Comparison of ENCODE assay signal across 15 cellular contexts in genomic region chr20:58406422-58407001, GRCh38. TPM values are rescaled to one million over a fixed set of nuclear protein-coding genes. Genes with fewer than 3 reads are reported as not detected.
DNase-seq lines count a peak whose midpoint lies in the region; ATAC-seq and TF ChIP-seq lines count a peak whose summit lies in the region.
"Had no signal": no experiment of that assay in that cellular context is flagged by ENCODE, and none has a peak within 500 bp of the region (broad histone marks: within the 10 kb centered on the region; RNA-seq: fewer than 3 reads in every experiment).

No MANE protein-coding gene starts in this region.

- H3K27ac ChIP-seq in Karpas-422 (ENCODE audit: low read length) (peak overlapping the region; percentile 65), brain microvascular endothelial cell (peak overlapping the region; percentile 30), psoas muscle (peak overlapping the region; percentile 87)
- H3K27ac ChIP-seq: prostate gland had no signal

- H3K36me3 ChIP-seq in Karpas-422 (ENCODE audit: insufficient read depth, low read length) (peaks cover 5% of the 10 kb centered on the region; the same call in 1 of the 2 replicates), brain microvascular endothelial cell (replicated peaks) (no peaks in the 10 kb centered on the region), psoas muscle (ENCODE audit: insufficient read depth in 1 of 2, low read depth in 1 of 2) (no peaks in the 10 kb centered on the region)
- H3K36me3 ChIP-seq: prostate gland had no signal

- CTCF ChIA-PET in activated CD4-positive, alpha-beta T cell treated with anti-CD3 and anti-CD28 coated beads, Interleukin-2, amount 10 ng/mL, durations not matched to agents 7 days and 5 days (lab: Charles Lee) = interaction anchor here (1.4 to 1.5 kb wide), 2 partner anchors 19 to 57 kb away, joined by 3 to 5 read pairs; no protein-coding TSS in a partner anchor

- no peaks in the 10 kb centered on the region for H3K36me3 Mint-ChIP-seq in activated T-cell treated with anti-CD3 and anti-CD28 coated beads, Interleukin-2, amount 50 U/mL, for 72 hours (ENCODE audit: insufficient read depth in 2 of 2)
- peaks cover 4% of the 10 kb centered on the region for H3K36me3 Mint-ChIP-seq in activated CD4-positive, alpha-beta T cell treated with anti-CD3 and anti-CD28 coated beads, Interleukin-2, amount 10 ng/mL, durations not matched to agents 7 days and 5 days (ENCODE audit: low read depth)

- intact Hi-C loops in psoas muscle (cut with DNase I) (no loop called here), posterior cingulate gyrus (cut with DNase I) (no loop called here)

- in situ Hi-C loops in brain microvascular endothelial cell (cut with HindIII; ENCODE audit: low pct_ligation_motif_present, low sequenced_read_pairs) = no loop called here

- H3K4me3 Mint-ChIP-seq in activated T-cell treated with anti-CD3 and anti-CD28 coated beads, Interleukin-2, amount 50 U/mL, for 72 hours = no peak overlapping the region
- no peak overlapping the region for H3K4me3 Mint-ChIP-seq in activated CD4-positive, alpha-beta T cell treated with anti-CD3 and anti-CD28 coated beads, Interleukin-2, amount 10 ng/mL, durations not matched to agents 7 days and 5 days

- peaks cover 100% of the 10 kb centered on the region for H3K79me2 ChIP-seq in Karpas-422 (ENCODE audit: low read length)

- no peaks in the 10 kb centered on the region for H3K9me3 Mint-ChIP-seq in activated T-cell treated with anti-CD3 and anti-CD28 coated beads, Interleukin-2, amount 50 U/mL, for 72 hours
- no peaks in the 10 kb centered on the region for H3K9me3 Mint-ChIP-seq in activated CD4-positive, alpha-beta T cell treated with anti-CD3 and anti-CD28 coated beads, Interleukin-2, amount 10 ng/mL, durations not matched to agents 7 days and 5 days

- peak overlapping the region; percentile 38 for H3K4me2 ChIP-seq in Karpas-422 (ENCODE audit: low read depth, low read length, poor library complexity, severe bottlenecking)

- WGBS in psoas muscle, 3 donors = 45 to 67% (median 51%) methylated on average over 4 of the region's 4 CpGs

- H3K4me3 ChIP-seq in Karpas-422 (ENCODE audit: low read length) (no peak overlapping the region), brain microvascular endothelial cell (ENCODE audit: low read depth, low read length) (no peak overlapping the region), psoas muscle (no peak overlapping the region)
- H3K4me3 ChIP-seq: prostate gland had no signal

- H3K27me3 ChIP-seq in Karpas-422 (ENCODE audit: low read length) = no peaks in the 10 kb centered on the region
- H3K27me3 ChIP-seq in brain microvascular endothelial cell (replicated peaks) = no peaks in the 10 kb centered on the region
- H3K27me3 ChIP-seq in psoas muscle (ENCODE audit: insufficient read depth in 3 of 3, low read length in 2 of 3) = no peaks in the 10 kb centered on the region

- H3K4me1 Mint-ChIP-seq in activated T-cell treated with anti-CD3 and anti-CD28 coated beads, Interleukin-2, amount 50 U/mL, for 72 hours (ENCODE audit: low read depth) = peaks cover 37% of the 10 kb centered on the region
- peaks cover 36% of the 10 kb centered on the region for H3K4me1 Mint-ChIP-seq in activated CD4-positive, alpha-beta T cell treated with anti-CD3 and anti-CD28 coated beads, Interleukin-2, amount 10 ng/mL, durations not matched to agents 7 days and 5 days

- DNase-seq in activated T-cell treated with anti-CD3 and anti-CD28 coated beads, Interleukin-2, amount 50 U/mL, for 72 hours = no peak
- DNase-seq in activated T-cell treated with anti-CD3 and anti-CD28 coated beads, Interleukin-2, amount 50 U/mL, for 48 hours = no peak
- DNase-seq in Karpas-422 (no peak), brain microvascular endothelial cell (no peak), psoas muscle (no peak), posterior cingulate gyrus (no peak)
- no peak for DNase-seq in activated CD4-positive, alpha-beta T cell treated with anti-CD3 and anti-CD28 coated beads, Interleukin-2, amount 10 ng/mL, durations not matched to agents 7 days and 5 days
- DNase-seq: activated CD4-positive, CD25-positive, alpha-beta regulatory T cell; anterior cingulate cortex; Caco-2; dermis blood vessel endothelial cell; NCI-H146; NCI-H345 had no signal

- H3K27me3 Mint-ChIP-seq in activated T-cell treated with anti-CD3 and anti-CD28 coated beads, Interleukin-2, amount 50 U/mL, for 72 hours (ENCODE audit: low read depth) = no peaks in the 10 kb centered on the region
- H3K27me3 Mint-ChIP-seq in activated CD4-positive, alpha-beta T cell treated with anti-CD3 and anti-CD28 coated beads, Interleukin-2, amount 10 ng/mL, durations not matched to agents 7 days and 5 days = no peaks in the 10 kb centered on the region

- H3K4me1 ChIP-seq in Karpas-422 (ENCODE audit: low read length) (peaks cover 78% of the 10 kb centered on the region), psoas muscle (peaks cover 65% of the 10 kb centered on the region)
- H3K4me1 ChIP-seq: prostate gland had no signal

- peaks cover 11% of the 10 kb centered on the region for H4K20me1 ChIP-seq in Karpas-422 (ENCODE audit: insufficient read depth, low read depth, low read length)

- no peaks in the 10 kb centered on the region for H3K9me2 ChIP-seq in Karpas-422 (replicated peaks; ENCODE audit: insufficient read depth, low read length)

- POLR2A ChIA-PET in activated CD4-positive, alpha-beta T cell treated with anti-CD3 and anti-CD28 coated beads, Interleukin-2, amount 10 ng/mL, durations not matched to agents 7 days and 5 days (lab: Charles Lee) = no interaction called here

- H3K27ac Mint-ChIP-seq in activated T-cell treated with anti-CD3 and anti-CD28 coated beads, Interleukin-2, amount 50 U/mL, for 72 hours = peak overlapping the region; percentile 54
- H3K27ac Mint-ChIP-seq in activated CD4-positive, alpha-beta T cell treated with anti-CD3 and anti-CD28 coated beads, Interleukin-2, amount 10 ng/mL, durations not matched to agents 7 days and 5 days = no peak overlapping the region

- ATAC-seq in activated T-cell treated with anti-CD3 and anti-CD28 coated beads, Interleukin-2, amount 50 U/mL, for 72 hours (replicated peaks in 1 of 2) = peak in 1 of 2 donors; percentile 33
- no peak for ATAC-seq in psoas muscle
- ATAC-seq in activated CD4-positive, CD25-positive, alpha-beta regulatory T cell treated with anti-CD3 and anti-CD28 coated beads, Interleukin-2, amount 50 U/mL, for 24 hours = no peak

- peak overlapping the region; percentile 19; the same call in 1 of the 2 replicates for H3K9ac ChIP-seq in Karpas-422 (ENCODE audit: low read length)

- H3K9me3 ChIP-seq in Karpas-422 (ENCODE audit: low read length) (no peaks in the 10 kb centered on the region; the same call in 1 of the 2 replicates), psoas muscle (no peaks in the 10 kb centered on the region)
- H3K9me3 ChIP-seq: Caco-2, prostate gland had no signal

- no peak overlapping the region for H2AFZ ChIP-seq in Karpas-422 (ENCODE audit: low read length)

- no peak for TF ChIP-seq CTCF in brain microvascular endothelial cell (IDR thresholded peaks at IDR 0.05; ENCODE audit: low read depth, low read length, missing control alignments)
- TF ChIP-seq CTCF in psoas muscle (IDR thresholded peaks at IDR 0.05) = no peak

RNA-seq across cellular contexts. Expression of gene VAPB, which starts 17.5 kb away (rescaled TPM):
- 10 to 100 TPM; 45.8 to 55.3 TPM for total RNA-seq in activated T-cell treated with anti-CD3 and anti-CD28 coated beads, Interleukin-2, amount 50 U/mL, for 72 hours
- 11.1 and 12.8 TPM in 2 replicates for total RNA-seq in Karpas-422 (2014; rRNA removed; shearing (Covaris generic); ENCODE audit: low replicate concordance)
- total RNA-seq in psoas muscle = 10 to 100 TPM; 64.0 to 84.5 (median 77.5) TPM
- 10 to 100 TPM; 30.7 to 46.5 (median 44.4) TPM for polyA plus RNA-seq in psoas muscle
- total RNA-seq in activated CD4-positive, alpha-beta T cell treated with anti-CD3 and anti-CD28 coated beads, Interleukin-2, amount 10 ng/mL, durations not matched to agents 7 days and 5 days = 10 to 100 TPM; 31.0 to 39.1 TPM

Comparison
In these comparisons a context has a peak if more than half of its experiments do, and no peak if none do; other contexts are left out.
1. H3K27ac ChIP-seq: peak in every context shown above with its lines; median percentile 87 in psoas muscle; 65 in Karpas-422; 30 in brain microvascular endothelial cell.